Comparison of ENCODE assay signal across 1 cellular context in genomic region chr1:27372808-27373690, GRCh38.
TF ChIP-seq lines count a peak whose summit lies in the region.

No MANE protein-coding gene starts in this region.

TF ChIP-seq in IMR-90, 13 proteins besides CTCF, POLR2A, EP300 and RAD21:
- TF ChIP-seq USF2 (IDR thresholded peaks at IDR 0.05; ENCODE audit: low read depth, low read length) (no peak), CEBPB (IDR thresholded peaks at IDR 0.05; ENCODE audit: low read depth, low read length) (no peak)
